In the genomic region with DNA sequence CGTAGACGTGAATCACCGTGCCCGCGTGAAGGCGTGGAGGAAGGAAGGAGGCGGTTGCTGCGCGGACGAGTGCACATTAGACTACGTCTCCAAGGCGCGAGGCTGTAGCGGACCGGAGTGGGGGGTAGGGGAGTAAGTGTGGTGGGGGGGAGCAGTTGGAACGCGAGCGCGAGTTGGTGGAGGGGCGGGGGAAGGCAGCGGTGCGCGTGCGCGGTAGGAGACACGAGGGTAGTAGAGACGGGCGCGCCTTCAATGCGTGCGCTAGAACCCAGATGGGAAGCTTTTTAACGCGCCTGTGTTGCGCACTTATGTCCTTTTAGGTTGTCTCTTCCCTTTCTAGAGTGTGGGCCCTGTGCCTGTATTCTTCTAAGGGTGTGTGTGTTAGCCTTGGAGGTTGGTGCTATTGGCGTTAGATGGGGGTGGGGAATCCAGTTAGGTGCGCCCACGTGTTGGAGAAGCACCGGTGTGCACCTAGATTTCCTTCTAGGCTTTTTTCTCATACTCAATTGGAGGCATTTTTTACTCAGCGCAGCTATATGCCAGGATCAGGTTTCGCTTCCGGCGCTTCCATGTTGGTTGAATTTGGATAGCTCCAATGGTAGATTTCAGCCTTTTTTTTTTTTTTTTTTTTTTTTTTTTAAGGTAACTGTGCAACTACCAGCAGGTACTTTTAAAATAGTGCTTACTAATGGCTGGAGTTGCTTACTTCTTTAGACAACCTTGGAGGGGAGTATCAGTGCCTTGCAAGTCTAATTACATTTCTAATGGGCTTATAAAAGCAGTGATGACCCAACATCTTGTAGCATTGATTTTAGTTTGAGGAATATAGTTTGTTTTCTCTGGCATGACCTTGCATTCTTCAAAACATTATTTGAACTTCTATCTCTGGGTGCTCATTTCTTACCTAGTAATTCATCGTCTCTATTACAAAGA, we compare ENCODE assay signal across 8 cellular contexts. TPM values are rescaled to one million over a fixed set of nuclear protein-coding genes. Genes with fewer than 3 reads are reported as not detected.
A peak's percentile ranks its signal among the peaks of the same experiment; 100 is the strongest.
DNase-seq lines count a peak whose midpoint lies in the region; ATAC-seq and TF ChIP-seq lines count a peak whose summit lies in the region.

No MANE protein-coding gene starts in this region.

- H3K36me3 ChIP-seq in H7 (replicated peaks; ENCODE audit: control insufficient read depth, insufficient read depth, low read length): peaks cover 5% of the 10 kb centered on the region

- peaks cover 47% of the 10 kb centered on the region for H3K36me3 Mint-ChIP-seq in activated B cell treated with CpG ODN at 0.5 μM for 24 hours (ENCODE audit: low read depth)

- DNase-seq in C1 segment of cervical spinal cord (lab: John Stamatoyannopoulos, UW): peak in 13 of 14 donors; percentile 5 to 76 (median 61)
- DNase-seq in H7: peak; percentile 92
- DNase-seq in NCI-H2171 (lab: John Stamatoyannopoulos, UW): peak; percentile 80
- peak; percentile 57 for DNase-seq in activated B cell treated with CpG ODN at 0.5 μM for 24 hours
- DNase-seq in cardiac fibroblast (ENCODE audit: low read depth in 2 of 2): peak; percentile 69 to 74
- DNase-seq in iris pigment epithelial cell (ENCODE audit: low read depth): peak; percentile 61
- peak; percentile 85 for DNase-seq in stimulated activated CD4-positive, alpha-beta T cell treated with anti-CD3 and anti-CD28 coated beads, Interleukin-12 subunit alpha, Interleukin-12 subunit beta, amount 100 ng/mL, for 4 hours

- H3K4me3 ChIP-seq in H7 (ENCODE audit: insufficient read depth, low read depth, low read length): peak overlapping the region; percentile 98
- peak overlapping the region; percentile 83 to 90 for H3K4me3 ChIP-seq in cardiac fibroblast (replicated peaks in 1 of 2; ENCODE audit: low read depth in 2 of 2, low read length in 2 of 2)

- peak overlapping the region; percentile 98 for H3K4me3 Mint-ChIP-seq in activated B cell treated with CpG ODN at 0.5 μM for 24 hours

- POLR2A ChIA-PET in activated B cell treated with CpG ODN at 0.5 μM for 24 hours (lab: Charles Lee): interaction anchor here (0.6 to 1.8 kb wide), 13 partner anchors 10 to 1273 kb away, joined by 3 to 19 read pairs (median 5); a partner anchor contains a TSS

- no peaks in the 10 kb centered on the region for H3K27me3 ChIP-seq in H7 (ENCODE audit: control insufficient read depth, insufficient read depth, low read length)

- TF ChIP-seq CTCF in activated B cell treated with CpG ODN at 0.5 μM for 24 hours (IDR thresholded peaks at IDR 0.05) (no peak), cardiac fibroblast (IDR thresholded peaks at IDR 0.05; ENCODE audit: low read depth, low read length) (no peak)

- H3K9me3 Mint-ChIP-seq in activated B cell treated with CpG ODN at 0.5 μM for 24 hours: no peaks in the 10 kb centered on the region

- peak overlapping the region; percentile 98 for H3K27ac Mint-ChIP-seq in activated B cell treated with CpG ODN at 0.5 μM for 24 hours

- no peaks in the 10 kb centered on the region for H3K27me3 Mint-ChIP-seq in activated B cell treated with CpG ODN at 0.5 μM for 24 hours

- intact Hi-C loops in activated B cell treated with CpG ODN at 0.5 μM for 24 hours (cut with micrococcal nuclease): loop anchor here (1.0 to 5.0 kb wide), 8 partner anchors 40 to 1490 kb away; a partner anchor contains a TSS

- H3K4me1 Mint-ChIP-seq in activated B cell treated with CpG ODN at 0.5 μM for 24 hours: peaks cover 59% of the 10 kb centered on the region

- ATAC-seq in activated B cell treated with CpG ODN at 0.5 μM for 24 hours (ENCODE audit: low read depth) (peak; percentile 23), GM18517 (IDR thresholded peaks at IDR 0.05; ENCODE audit: unreplicated experiment) (no peak)

- CTCF ChIA-PET in activated B cell treated with CpG ODN at 0.5 μM for 24 hours (lab: Charles Lee): interaction anchor here (0.6 to 1.5 kb wide), 5 partner anchors 26 to 982 kb away, joined by 3 to 4 read pairs (median 3); no protein-coding TSS in a partner anchor

RNA-seq across cellular contexts. Expression of a gene that starts 0.8 kb away (rescaled TPM):
- 581 and 770 TPM in 2 replicates for total RNA-seq in H7 (2014; rRNA removed; shearing (Covaris generic))
- total RNA-seq in activated B cell treated with CpG ODN at 0.5 μM for 24 hours: 726 and 733 TPM in 2 replicates

RNA-seq across cellular contexts. Expression of a gene that starts 42.8 kb away (rescaled TPM):
- total RNA-seq in H7 (2014; rRNA removed; shearing (Covaris generic)): 7.6 and 8.7 TPM in 2 replicates
- 0.29 and 1.5 TPM in 2 replicates for total RNA-seq in activated B cell treated with CpG ODN at 0.5 μM for 24 hours

RNA-seq across cellular contexts. Expression of a gene that starts 58.2 kb away (rescaled TPM):
- total RNA-seq in H7 (2014; rRNA removed; shearing (Covaris generic)): 578 and 613 TPM in 2 replicates
- 3.9 and 4.7 TPM in 2 replicates for total RNA-seq in activated B cell treated with CpG ODN at 0.5 μM for 24 hours

Comparison
In these comparisons a context has a peak if more than half of its experiments do, and no peak if none do; other contexts are left out.
1. RNA of a gene that starts 58.2 kb away (total RNA-seq): 578 to 613 TPM in H7; 3.9 to 4.7 TPM in activated B cell treated with CpG ODN at 0.5 μM for 24 hours; every median in the first group is over 100 times any median in the second.
2. Peak in every context shown above with its lines, with median percentiles within 50 percentile points of each other: DNase-seq.